21 cellular contexts compared by ENCODE assay signal in genomic region chrX:39559229-39559628, GRCh38.
DNase-seq lines count a peak whose midpoint lies in the region; ATAC-seq, FAIRE-seq and TF ChIP-seq lines count a peak whose summit lies in the region.
"Had no signal": no experiment of that assay in that cellular context is flagged by ENCODE, and none has a peak within 500 bp of the region (broad histone marks: within the 10 kb centered on the region; RNA-seq: fewer than 3 reads in every experiment).

No MANE protein-coding gene starts in this region.

- H3K27me3 Mint-ChIP-seq in nephron (ENCODE audit: low read depth) = no peaks in the 10 kb centered on the region
- H3K27me3 Mint-ChIP-seq: activated CD4-positive, alpha-beta T cell treated with anti-CD3 and anti-CD28 coated beads, Interleukin-2, amount 10 ng/mL, durations not matched to agents 7 days and 5 days had no signal

- H3K27ac ChIP-seq in RWPE1 = no peak overlapping the region
- H3K27ac ChIP-seq: brain microvascular endothelial cell, KMS-11, prostate gland, sigmoid colon had no signal

- no peak overlapping the region for H3K4me3 Mint-ChIP-seq in nephron
- H3K4me3 Mint-ChIP-seq: activated CD4-positive, alpha-beta T cell treated with anti-CD3 and anti-CD28 coated beads, Interleukin-2, amount 10 ng/mL, durations not matched to agents 7 days and 5 days; activated T-cell treated with anti-CD3 and anti-CD28 coated beads, Interleukin-2, amount 50 U/mL, for 24 hours; mesothelial cell of epicardium; naive B cell; WTC11 had no signal

- H3K36me3 Mint-ChIP-seq in nephron (ENCODE audit: low read depth) = no peaks in the 10 kb centered on the region
- H3K36me3 Mint-ChIP-seq: mesothelial cell of epicardium, WTC11 had no signal

- H3K4me1 Mint-ChIP-seq in nephron = peaks cover 25% of the 10 kb centered on the region
- H3K4me1 Mint-ChIP-seq: activated CD4-positive, alpha-beta T cell treated with anti-CD3 and anti-CD28 coated beads, Interleukin-2, amount 10 ng/mL, durations not matched to agents 7 days and 5 days; WTC11 had no signal

- peak; percentile 24 for DNase-seq in GM04504 (ENCODE audit: low read depth)
- peak; percentile 10 for DNase-seq in RWPE1 (ENCODE audit: low spot score)
- DNase-seq in inferior parietal cortex (ENCODE audit: extremely low spot score) = no peak
- no peak for DNase-seq in activated naive CD4-positive, alpha-beta T cell treated with anti-CD3 and anti-CD28 coated beads, Interleukin-2, amount 50 U/mL, for 16 hours
- DNase-seq: activated CD4-positive, alpha-beta T cell treated with anti-CD3 and anti-CD28 coated beads, Interleukin-2, amount 10 ng/mL, durations not matched to agents 7 days and 5 days; activated gamma-delta T cell; activated T-cell treated with anti-CD3 and anti-CD28 coated beads, Interleukin-2, amount 50 U/mL, for 24 hours; brain microvascular endothelial cell; erythroblast; foreskin fibroblast; naive B cell; nucleus accumbens; sigmoid colon; stimulated activated naive CD4-positive, alpha-beta T cell had no signal

- TF ChIP-seq CTCF in RWPE1 (conservative IDR thresholded peaks at IDR 0.05; ENCODE audit: low read depth) (no peak), nephron (IDR thresholded peaks at IDR 0.05; ENCODE audit: unreplicated experiment in 3 of 3) (no peak)

- peak; percentile 66 for FAIRE-seq in colon (lab: Jason Lieb, UNC)

- peaks cover 3% of the 10 kb centered on the region for H3K9me3 Mint-ChIP-seq in nephron

- no peak for ATAC-seq in HG03108 (IDR thresholded peaks at IDR 0.05; ENCODE audit: unreplicated experiment)
- ATAC-seq: WTC11 had no signal

- peak overlapping the region in 2 of 3 experiments; percentile 15 to 41 for H3K27ac Mint-ChIP-seq in nephron
- H3K27ac Mint-ChIP-seq: activated CD4-positive, alpha-beta T cell treated with anti-CD3 and anti-CD28 coated beads, Interleukin-2, amount 10 ng/mL, durations not matched to agents 7 days and 5 days; activated T-cell treated with anti-CD3 and anti-CD28 coated beads, Interleukin-2, amount 50 U/mL, for 24 hours; mesothelial cell of epicardium; WTC11 had no signal

- POLR2A ChIA-PET in RWPE1 (lab: Yijun Ruan, JAX; ENCODE audit: low non-redundant PET) = no interaction called here

- CTCF ChIA-PET in RWPE1 (lab: Yijun Ruan, JAX) = no interaction called here

Comparison
In these comparisons a context has a peak if more than half of its experiments do, and no peak if none do; other contexts are left out.
1. DNase-seq: peak in GM04504 (single experiment) and RWPE1 (single experiment); none in inferior parietal cortex (single experiment) and activated naive CD4-positive, alpha-beta T cell treated with anti-CD3 and anti-CD28 coated beads, Interleukin-2, amount 50 U/mL, for 16 hours (single experiment).